ENCODE assay signal across 11 cellular contexts in the genomic region with DNA sequence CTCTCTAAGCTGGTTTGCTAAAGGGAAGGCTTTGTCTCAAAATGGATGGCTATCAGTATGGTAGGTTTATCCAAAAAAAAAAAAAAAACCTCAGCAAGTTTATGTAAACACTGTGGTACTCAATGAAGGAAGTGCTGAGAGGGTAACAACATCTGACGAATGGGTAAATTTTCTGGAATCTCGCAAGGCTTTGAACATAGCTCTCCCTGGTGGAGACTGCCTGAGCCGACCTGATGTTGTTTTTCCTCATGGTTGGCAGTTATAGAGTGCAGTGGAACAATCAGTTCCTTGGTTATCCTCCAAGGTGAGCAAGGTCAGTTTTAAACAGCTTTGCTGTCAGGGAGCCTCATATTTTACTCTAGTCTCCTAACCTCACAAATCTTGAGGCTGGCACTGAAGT.
DNase-seq lines count a peak whose midpoint lies in the region; ATAC-seq lines count a peak whose summit lies in the region.
"Had no signal": no experiment of that assay in that cellular context is flagged by ENCODE, and none has a peak within 500 bp of the region (broad histone marks: within the 10 kb centered on the region; RNA-seq: fewer than 3 reads in every experiment).

No MANE protein-coding gene starts in this region.

- DNase-seq in SIG-M5 treated with dmso at 0.1 percent for 504 hours (lab: John Stamatoyannopoulos, UW; ENCODE audit: unreplicated experiment), result peak; percentile 15
- no peak for DNase-seq in SIG-M5 (lab: John Stamatoyannopoulos, UW)
- peak; percentile 14 for DNase-seq in SW480 (ENCODE audit: low spot score)
- DNase-seq in iPS DF 19.7 (ENCODE audit: low read depth, low spot score), result peak; percentile 20
- no peak for DNase-seq in aorta
- DNase-seq in T-helper 9 cell, result no peak
- no peak for DNase-seq in activated naive CD4-positive, alpha-beta T cell treated with anti-CD3 and anti-CD28 coated beads, Interleukin-2, amount 50 U/mL, for 72 hours (ENCODE audit: low spot score in 2 of 2)

- H3K27me3 ChIP-seq in aorta (ENCODE audit: control insufficient read depth in 1 of 2, insufficient read depth in 2 of 2, low read length in 1 of 2), result no peaks in the 10 kb centered on the region
- H3K27me3 ChIP-seq: tibial nerve had no signal

- no peaks in the 10 kb centered on the region for H3K9me3 Mint-ChIP-seq in activated naive CD4-positive, alpha-beta T cell treated with anti-CD3 and anti-CD28 coated beads, Interleukin-2, amount 50 U/mL, for 72 hours
- H3K9me3 Mint-ChIP-seq: dendritic cell treated with granulocyte-macrophage colony-stimulating factor and Interleukin-4, amounts not matched to agents 40 ng/mL and 50 ng/mL, for 4 days had no signal

- H3K4me3 ChIP-seq in aorta (ENCODE audit: low read length in 2 of 2), result no peak overlapping the region
- H3K4me3 ChIP-seq: tibial nerve had no signal

- no peaks in the 10 kb centered on the region for H3K36me3 ChIP-seq in aorta (ENCODE audit: control insufficient read depth in 1 of 2, insufficient read depth in 2 of 2, low read length in 1 of 2)
- H3K36me3 ChIP-seq: tibial nerve had no signal

- ATAC-seq in aorta (ENCODE audit: low FRiP score) (peak; percentile 66), GM18870 (IDR thresholded peaks at IDR 0.05; ENCODE audit: unreplicated experiment) (no peak)
- ATAC-seq in activated naive CD4-positive, alpha-beta T cell treated with anti-CD3 and anti-CD28 coated beads, Interleukin-2, amount 50 U/mL, for 72 hours, result no peak

- no peak overlapping the region for H3K27ac Mint-ChIP-seq in activated naive CD4-positive, alpha-beta T cell treated with anti-CD3 and anti-CD28 coated beads, Interleukin-2, amount 50 U/mL, for 72 hours
- H3K27ac Mint-ChIP-seq: dendritic cell treated with granulocyte-macrophage colony-stimulating factor and Interleukin-4, amounts not matched to agents 40 ng/mL and 50 ng/mL, for 4 days had no signal

- intact Hi-C loops in aorta (cut with DNase I), result no loop called here

- WGBS in aorta, 2 donors, result 33 to 40% methylated on average over 3 of the region's 3 CpGs

- no peaks in the 10 kb centered on the region for H3K4me1 ChIP-seq in aorta (ENCODE audit: control insufficient read depth in 1 of 2, insufficient read depth in 2 of 2, low read length in 2 of 2)
- H3K4me1 ChIP-seq: Caco-2 had no signal

- H3K27ac ChIP-seq in aorta (ENCODE audit: low read depth in 1 of 2, low read length in 2 of 2), result no peak overlapping the region
- H3K27ac ChIP-seq: tibial nerve had no signal

- no peaks in the 10 kb centered on the region for H3K9me3 ChIP-seq in aorta (ENCODE audit: control insufficient read depth, low read length)
- H3K9me3 ChIP-seq: Caco-2, tibial nerve had no signal

- no peaks in the 10 kb centered on the region for H3K36me3 Mint-ChIP-seq in activated naive CD4-positive, alpha-beta T cell treated with anti-CD3 and anti-CD28 coated beads, Interleukin-2, amount 50 U/mL, for 72 hours

Comparison
In these comparisons a context has a peak if more than half of its experiments do, and no peak if none do; other contexts are left out.
1. DNase-seq: peak in SIG-M5 treated with dmso at 0.1 percent for 504 hours (single experiment), SW480 (single experiment) and iPS DF 19.7 (single experiment); none in SIG-M5 (single experiment), aorta (0 of 2), T-helper 9 cell (single experiment) and activated naive CD4-positive, alpha-beta T cell treated with anti-CD3 and anti-CD28 coated beads, Interleukin-2, amount 50 U/mL, for 72 hours (0 of 2).